Comparison of ENCODE assay signal across 8 cellular contexts in the genomic region with DNA sequence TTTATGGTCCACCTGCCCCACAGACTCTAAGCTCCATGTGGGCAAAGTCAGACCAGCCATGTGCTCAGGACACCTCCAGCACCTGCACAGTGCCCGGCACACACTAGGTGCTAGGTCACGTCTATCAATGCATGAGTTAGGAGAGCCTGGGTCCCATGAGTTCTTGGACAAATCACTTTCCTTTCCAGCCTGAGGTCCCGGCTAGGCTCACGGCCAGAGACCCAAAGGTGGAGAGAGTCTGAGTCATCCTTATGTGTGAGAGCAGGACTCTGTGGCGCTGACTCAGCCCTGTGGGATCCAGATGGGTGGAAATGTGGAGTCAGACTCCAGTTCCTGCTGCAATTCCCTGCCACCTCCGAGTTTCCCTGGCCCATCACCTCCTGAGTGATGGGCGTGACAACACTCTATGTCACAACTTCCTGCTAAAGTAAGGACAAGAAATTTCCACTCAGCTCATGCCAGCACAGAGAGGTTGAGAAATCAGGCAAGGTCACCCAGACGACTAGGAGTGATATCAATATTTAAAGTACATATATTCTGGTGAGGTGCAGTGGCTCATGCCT. TPM values are rescaled to one million over a fixed set of nuclear protein-coding genes. Genes with fewer than 3 reads are reported as not detected.
DNase-seq lines count a peak whose midpoint lies in the region; ATAC-seq lines count a peak whose summit lies in the region.

No MANE protein-coding gene starts in this region.

- peaks cover 41% of the 10 kb centered on the region for H3K4me1 ChIP-seq in CD4-positive, alpha-beta memory T cell (ENCODE audit: insufficient read depth, low read length)

- no peaks in the 10 kb centered on the region for H3K36me3 Mint-ChIP-seq in activated naive CD8-positive, alpha-beta T cell
- peaks cover 11 to 14% of the 10 kb centered on the region in 2 donors for H3K36me3 Mint-ChIP-seq in stimulated activated naive B cell treated with anti-CD40 and anti-IgM and Interleukin-4, amounts not matched to agents 10 μg/mL and 1 μg/mL and 100 μg/mL, for 72 hours
- H3K36me3 Mint-ChIP-seq in CD4-positive, alpha-beta memory T cell, result peaks cover 0 to 4% of the 10 kb centered on the region in 2 donors

- H3K9me3 ChIP-seq in CD4-positive, alpha-beta memory T cell (ENCODE audit: control insufficient read depth in 1 of 2, low read length in 2 of 2), result no peaks in the 10 kb centered on the region

- H3K36me3 ChIP-seq in CD4-positive, alpha-beta memory T cell (ENCODE audit: insufficient read depth, low read length), result no peaks in the 10 kb centered on the region

- intact Hi-C loops in left cardiac atrium (cut with DNase I), result loop anchor here in 1 of 2 donors (5.0 kb wide), 2 partner anchors 42 to 182 kb away; partner anchors contain the start of genes AK1 and TOR2A
- intact Hi-C loops in CD4-positive, alpha-beta memory T cell (cut with micrococcal nuclease), result loop anchor here (5.0 kb wide), 3 partner anchors 47 to 417 kb away; partner anchors contain the start of gene STXBP1

- H3K27ac Mint-ChIP-seq in activated naive CD8-positive, alpha-beta T cell, result peak overlapping the region; percentile 50
- peak overlapping the region; percentile 94 for H3K27ac Mint-ChIP-seq in stimulated activated naive B cell treated with anti-CD40 and anti-IgM and Interleukin-4, amounts not matched to agents 10 μg/mL and 1 μg/mL and 100 μg/mL, for 72 hours
- peak overlapping the region in 3 of 7 donors; percentile 0 to 68 (median 2) for H3K27ac Mint-ChIP-seq in CD4-positive, alpha-beta memory T cell

- no peaks in the 10 kb centered on the region for H3K9me3 Mint-ChIP-seq in activated naive CD8-positive, alpha-beta T cell (ENCODE audit: low read depth)
- H3K9me3 Mint-ChIP-seq in stimulated activated naive B cell treated with anti-CD40 and anti-IgM and Interleukin-4, amounts not matched to agents 10 μg/mL and 1 μg/mL and 100 μg/mL, for 72 hours, result no peaks in the 10 kb centered on the region
- H3K9me3 Mint-ChIP-seq in CD4-positive, alpha-beta memory T cell, result no peaks in the 10 kb centered on the region

- POLR2A ChIA-PET in CD4-positive, alpha-beta memory T cell (lab: Charles Lee; ENCODE audit: partially characterized antibody), result interaction anchor here (1.0 to 1.5 kb wide), 3 partner anchors 13 to 184 kb away, joined by 3 read pairs; partner anchors contain the start of genes ST6GALNAC6 and TOR2A

- H3K4me1 Mint-ChIP-seq in activated naive CD8-positive, alpha-beta T cell (ENCODE audit: low read depth), result peaks cover 42% of the 10 kb centered on the region
- peaks cover 39 to 65% of the 10 kb centered on the region in 2 donors for H3K4me1 Mint-ChIP-seq in stimulated activated naive B cell treated with anti-CD40 and anti-IgM and Interleukin-4, amounts not matched to agents 10 μg/mL and 1 μg/mL and 100 μg/mL, for 72 hours
- peaks cover 12 to 58% (median 37%) of the 10 kb centered on the region in 4 donors for H3K4me1 Mint-ChIP-seq in CD4-positive, alpha-beta memory T cell

- H3K4me3 Mint-ChIP-seq in activated naive CD8-positive, alpha-beta T cell, result peak overlapping the region; percentile 57
- H3K4me3 Mint-ChIP-seq in stimulated activated naive B cell treated with anti-CD40 and anti-IgM and Interleukin-4, amounts not matched to agents 10 μg/mL and 1 μg/mL and 100 μg/mL, for 72 hours, result peak overlapping the region; percentile 4 to 26
- H3K4me3 Mint-ChIP-seq in CD4-positive, alpha-beta memory T cell, result peak overlapping the region in 3 of 8 donors; percentile 13 to 50 (median 18)

- peak; percentile 10 to 70 for ATAC-seq in left cardiac atrium
- ATAC-seq in stimulated activated naive B cell treated with anti-CD40 and anti-IgM and Interleukin-4, amounts not matched to agents 10 μg/mL and 1 μg/mL and 100 μg/mL, for 72 hours (replicated peaks), result no peak

- H3K27me3 ChIP-seq in CD4-positive, alpha-beta memory T cell (ENCODE audit: insufficient read depth, low read length), result no peaks in the 10 kb centered on the region

- H3K27ac ChIP-seq in CD4-positive, alpha-beta memory T cell (ENCODE audit: low read depth, low read length), result no peak overlapping the region

- H3K4me3 ChIP-seq in CD4-positive, alpha-beta memory T cell (ENCODE audit: low read length in 2 of 2), result no peak overlapping the region

- DNase-seq in activated naive CD4-positive, alpha-beta T cell treated with Interleukin-2 at 50 U/mL for 16 hours, result peak; percentile 52
- no peak for DNase-seq in activated naive CD4-positive, alpha-beta T cell (lab: John Stamatoyannopoulos, UW)
- peak; percentile 94 for DNase-seq in left cardiac atrium
- no peak for DNase-seq in stimulated activated naive B cell treated with anti-CD40 and anti-IgM and Interleukin-4, amounts not matched to agents 10 μg/mL and 1 μg/mL and 100 μg/mL, for 72 hours
- no peak for DNase-seq in activated gamma-delta T cell (lab: John Stamatoyannopoulos, UW)
- no peak for DNase-seq in CD4-positive, alpha-beta memory T cell
- DNase-seq in DMS153 treated with DMSO at 0.1 percent for 48 hours (lab: John Stamatoyannopoulos, UW; ENCODE audit: unreplicated experiment), result no peak

- CTCF ChIA-PET in CD4-positive, alpha-beta memory T cell (lab: Charles Lee; ENCODE audit: partially characterized antibody), result interaction anchor here (0.7 to 6.7 kb wide), 9 partner anchors 11 to 329 kb away, joined by 3 to 68 read pairs (median 8); partner anchors contain the start of genes PIP5KL1, ST6GALNAC6 and TOR2A

- H3K27me3 Mint-ChIP-seq in activated naive CD8-positive, alpha-beta T cell, result no peaks in the 10 kb centered on the region
- no peaks in the 10 kb centered on the region for H3K27me3 Mint-ChIP-seq in stimulated activated naive B cell treated with anti-CD40 and anti-IgM and Interleukin-4, amounts not matched to agents 10 μg/mL and 1 μg/mL and 100 μg/mL, for 72 hours
- no peaks in the 10 kb centered on the region for H3K27me3 Mint-ChIP-seq in CD4-positive, alpha-beta memory T cell

RNA-seq across cellular contexts. Expression of gene ST6GALNAC4, which starts 2.5 kb away (rescaled TPM):
- total RNA-seq in left cardiac atrium, result 10 to 100 TPM; 35.8 to 49.9 TPM
- total RNA-seq in CD4-positive, alpha-beta memory T cell, result 10 to 100 TPM; 35.7 to 38.1 TPM
- polyA plus RNA-seq in CD4-positive, alpha-beta memory T cell, result 10 to 100 TPM; 10.2 to 18.5 TPM

RNA-seq across cellular contexts. Expression of gene PIP5KL1, which starts 11.2 kb away (rescaled TPM):
- under 1 TPM; 0.50 to 0.99 TPM for total RNA-seq in left cardiac atrium
- total RNA-seq in CD4-positive, alpha-beta memory T cell, result 1 to 10 TPM in 1 of 2 experiments, under 1 TPM in 1; 0.72 to 1.8 TPM
- under 1 TPM; 0.26 to 0.79 TPM for polyA plus RNA-seq in CD4-positive, alpha-beta memory T cell

RNA-seq across cellular contexts. Expression of gene DPM2, which starts 18.3 kb away (rescaled TPM):
- total RNA-seq in left cardiac atrium, result 10 to 100 TPM; 14.7 to 18.3 TPM
- 10 to 100 TPM; 37.0 to 39.7 TPM for total RNA-seq in CD4-positive, alpha-beta memory T cell
- polyA plus RNA-seq in CD4-positive, alpha-beta memory T cell, result 10 to 100 TPM; 41.0 to 43.1 TPM

RNA-seq across cellular contexts. Expression of gene ST6GALNAC6, which starts 19.9 kb away (rescaled TPM):
- total RNA-seq in left cardiac atrium, result 10 to 100 TPM; 56.7 to 71.7 TPM
- total RNA-seq in CD4-positive, alpha-beta memory T cell, result 100 to 1,000 TPM; 125 to 127 TPM
- 10 to 100 TPM; 45.2 to 45.6 TPM for polyA plus RNA-seq in CD4-positive, alpha-beta memory T cell

RNA-seq across cellular contexts. Expression of gene AK1, which starts 41.9 kb away (rescaled TPM):
- total RNA-seq in left cardiac atrium, result 100 to 1,000 TPM; 593 to 626 TPM
- 10 to 100 TPM; 58.1 to 62.7 TPM for total RNA-seq in CD4-positive, alpha-beta memory T cell
- under 1 TPM in 1 of 2 donors, not detected in 1; 0.53 TPM for polyA plus RNA-seq in CD4-positive, alpha-beta memory T cell

Comparison
In these comparisons a context has a peak if more than half of its experiments do, and no peak if none do; other contexts are left out.
1. DNase-seq: peak in activated naive CD4-positive, alpha-beta T cell treated with Interleukin-2 at 50 U/mL for 16 hours (single experiment) and left cardiac atrium (single experiment); none in activated naive CD4-positive, alpha-beta T cell (0 of 4), stimulated activated naive B cell treated with anti-CD40 and anti-IgM and Interleukin-4, amounts not matched to agents 10 μg/mL and 1 μg/mL and 100 μg/mL, for 72 hours (single experiment), activated gamma-delta T cell (single experiment), CD4-positive, alpha-beta memory T cell (0 of 5) and DMS153 treated with DMSO at 0.1 percent for 48 hours (single experiment).
2. ATAC-seq: peak in left cardiac atrium (2 of 2); none in stimulated activated naive B cell treated with anti-CD40 and anti-IgM and Interleukin-4, amounts not matched to agents 10 μg/mL and 1 μg/mL and 100 μg/mL, for 72 hours (0 of 2).